Comparison of ENCODE assay signal across 1 cellular context in genomic region chr10:98459385-98459784, GRCh38.
TF ChIP-seq lines count a peak whose summit lies in the region.

No MANE protein-coding gene starts in this region.

TF ChIP-seq in H1, 55 proteins besides CTCF, POLR2A, EP300 and RAD21 (continued from another document):
- TF ChIP-seq EZH2 (IDR thresholded peaks at IDR 0.05; ENCODE audit: low read depth, low read length, severe bottlenecking) (no peak), CBX5 (IDR thresholded peaks at IDR 0.05; ENCODE audit: low read depth, low read length) (no peak), JUN (IDR thresholded peaks at IDR 0.05; ENCODE audit: low read depth, low read length) (no peak), SUZ12 (IDR thresholded peaks at IDR 0.05; ENCODE audit: low read length) (no peak)
